In genomic region chr11:86719781-86720463, GRCh38 we compare ENCODE assay signal across 17 cellular contexts. TPM values are rescaled to one million over a fixed set of nuclear protein-coding genes. Genes with fewer than 3 reads are reported as not detected.
DNase-seq lines count a peak whose midpoint lies in the region; ATAC-seq, FAIRE-seq and TF ChIP-seq lines count a peak whose summit lies in the region.
"Had no signal": no experiment of that assay in that cellular context is flagged by ENCODE, and none has a peak within 500 bp of the region (broad histone marks: within the 10 kb centered on the region; RNA-seq: fewer than 3 reads in every experiment).

No MANE protein-coding gene starts in this region.

- peak; percentile 70 for ATAC-seq in Panc1
- no peak for ATAC-seq in HG03196 (IDR thresholded peaks at IDR 0.05; ENCODE audit: unreplicated experiment)

- H3K27ac ChIP-seq in Panc1 (ENCODE audit: low read length) (peak overlapping the region; percentile 1; the same call in 1 of the 2 replicates), endothelial cell of umbilical vein (ENCODE audit: insufficient read depth, low read depth, low read length) (peak overlapping the region; percentile 87)

- intact Hi-C loops in Panc1 (cut with micrococcal nuclease; ENCODE audit: unreplicated experiment), result no loop called here
- intact Hi-C loops in endothelial cell of umbilical vein (cut with micrococcal nuclease), result loop anchor here (1.0 to 5.0 kb wide), 4 partner anchors 17 to 263 kb away; partner anchors contain the start of genes ME3 and PRSS23

- H3K79me2 ChIP-seq in endothelial cell of umbilical vein (ENCODE audit: control insufficient read depth, insufficient read depth, low read length), result no peaks in the 10 kb centered on the region

- no peak for TF ChIP-seq POLR2A in endothelial cell of umbilical vein (IDR thresholded peaks at IDR 0.05; ENCODE audit: low read depth, low read length)

- peaks cover 36% of the 10 kb centered on the region for H3K9me3 ChIP-seq in Panc1 (ENCODE audit: control insufficient read depth, insufficient read depth, low read depth, low read length)
- H3K9me3 ChIP-seq in endothelial cell of umbilical vein (replicated peaks; ENCODE audit: control insufficient read depth, insufficient read depth, low read length), result no peaks in the 10 kb centered on the region

- no peak overlapping the region for H3K4me3 ChIP-seq in Panc1 (ENCODE audit: low read depth in 2 of 2, low read length in 2 of 2)
- H3K4me3 ChIP-seq in endothelial cell of umbilical vein (replicated peaks in 1 of 3; ENCODE audit: insufficient read depth in 1 of 3, low read depth in 1 of 3, low read length in 3 of 3), result no peak overlapping the region

- DNase-seq in EL, result peak; percentile 96
- no peak for DNase-seq in Panc1 (ENCODE audit: low read depth, low spot score)
- DNase-seq in endothelial cell of umbilical vein (ENCODE audit: low read depth, low spot score), result peak; percentile 87
- peak; percentile 66 for DNase-seq in myocyte (ENCODE audit: low read depth)
- DNase-seq in NCI-H1092 treated with DMSO at 0.1 percent for 48 hours (lab: John Stamatoyannopoulos, UW), result no peak
- no peak for DNase-seq in hypothalamus (lab: John Stamatoyannopoulos, UW)
- DNase-seq in midbrain (lab: John Stamatoyannopoulos, UW), result no peak
- DNase-seq: activated CD4-positive, alpha-beta T cell treated with anti-CD3 and anti-CD28 coated beads for 48 hours; activated naive CD4-positive, alpha-beta T cell treated with anti-CD3 and anti-CD28 coated beads, Interleukin-2, amount 10 ng/mL, durations not matched to agents 7 days and 5 days; effector memory CD4-positive, alpha-beta T cell; KBM-7; NCI-H2171; occipital lobe; stimulated activated CD4-positive, alpha-beta T cell treated with anti-CD3 and anti-CD28 coated beads, Interleukin-4, amount 100 ng/mL, for 24 hours had no signal

- dilution Hi-C loops in endothelial cell of umbilical vein (cut with MboI; ENCODE audit: extremely low pct_ligation_motif_present, low sequenced_read_pairs), result no loop called here

- CTCF ChIA-PET in Panc1 (lab: Charles Lee), result no interaction called here
- CTCF ChIA-PET in endothelial cell of umbilical vein (lab: Charles Lee), result interaction anchor here (0.9 to 2.3 kb wide), 9 partner anchors 8 to 196 kb away, joined by 3 to 9 read pairs (median 4); no protein-coding TSS in a partner anchor

- no peaks in the 10 kb centered on the region for H3K9me1 ChIP-seq in endothelial cell of umbilical vein (replicated peaks; ENCODE audit: control insufficient read depth, extremely low read depth, insufficient read depth, low read length)

- no peak overlapping the region for H2AFZ ChIP-seq in endothelial cell of umbilical vein (ENCODE audit: low read depth, low read length)

- H3K27me3 ChIP-seq in Panc1 (ENCODE audit: control insufficient read depth, insufficient read depth, low read length) (no peaks in the 10 kb centered on the region), endothelial cell of umbilical vein (ENCODE audit: control insufficient read depth in 2 of 2, insufficient read depth in 2 of 2, low read length in 2 of 2) (no peaks in the 10 kb centered on the region)

- BruUV-seq in Panc1 (replicated peaks; lab: Mats Ljungman, UMichigan), result no TSS peak
- BruUV-seq in endothelial cell of umbilical vein (replicated peaks; lab: Mats Ljungman, UMichigan), result TSS peak; percentile 93

- H3K4me1 ChIP-seq in Panc1 (ENCODE audit: control insufficient read depth, insufficient read depth, low read length), result no peaks in the 10 kb centered on the region
- H3K4me1 ChIP-seq in endothelial cell of umbilical vein (ENCODE audit: control insufficient read depth, extremely low read depth, insufficient read depth, low read length), result peaks cover 31% of the 10 kb centered on the region

- in situ Hi-C loops in Panc1 (cut with HindIII; ENCODE audit: low pct_unique_long_range_greater_than_20kb, low sequenced_read_pairs), result no loop called here

- FAIRE-seq in endothelial cell of umbilical vein (lab: Jason Lieb, UNC), result peak; percentile 85
- FAIRE-seq: D721Med had no signal

- peak overlapping the region; percentile 47 for H3K4me2 ChIP-seq in endothelial cell of umbilical vein (ENCODE audit: insufficient read depth, low read length)

- peak overlapping the region; percentile 32 for H3K9ac ChIP-seq in endothelial cell of umbilical vein (replicated peaks; ENCODE audit: extremely low read depth, insufficient read depth, low read length)

- TF ChIP-seq CTCF in Panc1 (IDR thresholded peaks at IDR 0.05) (no peak), endothelial cell of umbilical vein (IDR thresholded peaks at IDR 0.05; ENCODE audit: extremely low read depth in 1 of 2, insufficient read depth in 1 of 2, low read depth in 1 of 2, low read length in 2 of 2) (no peak)

- H4K20me1 ChIP-seq in endothelial cell of umbilical vein (replicated peaks; ENCODE audit: control insufficient read depth, extremely low read depth, insufficient read depth, low read length), result no peaks in the 10 kb centered on the region

- H3K36me3 ChIP-seq in Panc1 (ENCODE audit: control insufficient read depth, insufficient read depth, low read length), result no peaks in the 10 kb centered on the region
- no peaks in the 10 kb centered on the region for H3K36me3 ChIP-seq in endothelial cell of umbilical vein (ENCODE audit: control insufficient read depth in 2 of 2, extremely low read depth in 1 of 2, insufficient read depth in 2 of 2, low read length in 2 of 2)

- POLR2A ChIA-PET in Panc1 (lab: Charles Lee) (no interaction called here), endothelial cell of umbilical vein (lab: Charles Lee) (no interaction called here)

TF ChIP-seq in endothelial cell of umbilical vein, 7 proteins besides CTCF, POLR2A, EP300 and RAD21:
- TF ChIP-seq GATA2 (IDR thresholded peaks at IDR 0.05; ENCODE audit: insufficient read depth, insufficient read length, low read depth, low read length) (peak; percentile 75), FOS (IDR thresholded peaks at IDR 0.05; ENCODE audit: borderline replicate concordance, insufficient read depth, low read length) (peak; percentile 94), JUN (IDR thresholded peaks at IDR 0.05; ENCODE audit: borderline replicate concordance, insufficient read depth, insufficient read length, low read depth) (peak; percentile 85), MYC (IDR thresholded peaks at IDR 0.05; ENCODE audit: low read depth, low read length) (no peak), POLR2AphosphoS5 (IDR thresholded peaks at IDR 0.05; ENCODE audit: insufficient read depth, low read depth, low read length) (peak; percentile 78)
- TF ChIP-seq, protein P1, sequence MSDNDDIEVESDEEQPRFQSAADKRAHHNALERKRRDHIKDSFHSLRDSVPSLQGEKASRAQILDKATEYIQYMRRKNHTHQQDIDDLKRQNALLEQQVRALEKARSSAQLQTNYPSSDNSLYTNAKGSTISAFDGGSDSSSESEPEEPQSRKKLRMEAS (IDR thresholded peaks at IDR 0.05; ENCODE audit: insufficient read depth, insufficient read length), result no peak
TF ChIP-seq in endothelial cell of umbilical vein: peak in this region for 4.

RNA-seq across cellular contexts. Expression of gene ME3, which starts 47.5 kb away (rescaled TPM):
- 35.3 TPM for total RNA-seq in Panc1 (2021; ENCODE audit: unreplicated experiment)
- polyA plus RNA-seq in Panc1 (2012; ENCODE audit: insufficient read length), result 31.8 TPM
- total RNA-seq in endothelial cell of umbilical vein, result 26.9 and 27.2 TPM in 2 replicates
- polyA plus RNA-seq in endothelial cell of umbilical vein, result 30.4 and 36.8 TPM in 2 replicates
- polyA plus RNA-seq in endothelial cell of umbilical vein (2011; cell fraction: cytosol; rRNA removed), result 18.5 and 22.6 TPM in 2 replicates
- 172 and 174 TPM in 2 replicates for polyA plus RNA-seq in endothelial cell of umbilical vein (2011; cell fraction: nucleus; rRNA removed)
- polyA plus RNA-seq in endothelial cell of umbilical vein (2012), result 20.1 and 20.2 TPM in 2 replicates
- 65.4 and 90.5 TPM in 2 replicates for polyA minus RNA-seq in endothelial cell of umbilical vein
- polyA minus RNA-seq in endothelial cell of umbilical vein (2011; cell fraction: cytosol; rRNA and poly(A)+ RNA removed), result 3.4 TPM
- 112 and 126 TPM in 2 replicates for polyA minus RNA-seq in endothelial cell of umbilical vein (2011; cell fraction: nucleus; rRNA and poly(A)+ RNA removed)
- total RNA-seq in myocyte, result 15.0 and 18.9 TPM in 2 replicates
- 18.5 TPM for polyA plus RNA-seq in myocyte (2012)
- total RNA-seq: SK-MEL-5 had no signal

Comparison
In these comparisons a context has a peak if more than half of its experiments do, and no peak if none do; other contexts are left out.
1. DNase-seq: peak in EL (single experiment), endothelial cell of umbilical vein (single experiment) and myocyte (single experiment); none in Panc1 (single experiment), NCI-H1092 treated with DMSO at 0.1 percent for 48 hours (single experiment), hypothalamus (0 of 51) and midbrain (single experiment).